Comparison of ENCODE assay signal across 9 cellular contexts in genomic region chr17:74466111-74466784, GRCh38. TPM values are rescaled to one million over a fixed set of nuclear protein-coding genes. Genes with fewer than 3 reads are reported as not detected.
DNase-seq lines count a peak whose midpoint lies in the region; ATAC-seq and TF ChIP-seq lines count a peak whose summit lies in the region.
"Had no signal": no experiment of that assay in that cellular context is flagged by ENCODE, and none has a peak within 500 bp of the region (broad histone marks: within the 10 kb centered on the region; RNA-seq: fewer than 3 reads in every experiment).

TSS of gene CD300A (plus strand) at chr17:74466634. CDS start at chr17:74466704, 70 bp downstream.

- peaks cover 14% of the 10 kb centered on the region for H3K36me3 Mint-ChIP-seq in activated CD4-positive, alpha-beta T cell treated with anti-CD3 and anti-CD28 coated beads, Interleukin-2, amount 10 ng/mL, durations not matched to agents 24 days and 14 days (ENCODE audit: low read depth)

- no peak for TF ChIP-seq CTCF in suprapubic skin (IDR thresholded peaks at IDR 0.05)

- no peak within 1 kb of the TSS for H3K27ac ChIP-seq in suprapubic skin
- H3K27ac ChIP-seq: 22Rv1 had no signal

- H3K4me3 ChIP-seq in suprapubic skin, result peak within 1 kb of the TSS; percentile 34

- H3K4me1 Mint-ChIP-seq in activated CD4-positive, alpha-beta T cell treated with anti-CD3 and anti-CD28 coated beads, Interleukin-2, amount 10 ng/mL, durations not matched to agents 24 days and 14 days, result peaks cover 48% of the 10 kb centered on the region

- no peaks in the 10 kb centered on the region for H3K36me3 ChIP-seq in suprapubic skin

- TF ChIP-seq POLR2A in suprapubic skin (IDR thresholded peaks at IDR 0.05), result no peak

- intact Hi-C loops in activated CD4-positive, alpha-beta T cell treated with anti-CD3 and anti-CD28 coated beads, Interleukin-2, amount 10 ng/mL, durations not matched to agents 24 days and 14 days (cut with micrococcal nuclease), result loop anchor here (2.0 to 5.0 kb wide), 2 partner anchors 47 to 184 kb away; no protein-coding TSS in a partner anchor
- intact Hi-C loops in left colon (cut with DNase I, micrococcal nuclease), result no loop called here

- TF ChIP-seq EP300 in suprapubic skin (IDR thresholded peaks at IDR 0.05), result no peak

- peak within 1 kb of the TSS; percentile 73 for H3K27ac Mint-ChIP-seq in activated CD4-positive, alpha-beta T cell treated with anti-CD3 and anti-CD28 coated beads, Interleukin-2, amount 10 ng/mL, durations not matched to agents 24 days and 14 days

- DNase-seq in SIG-M5 treated with dmso at 0.1 percent for 504 hours (lab: John Stamatoyannopoulos, UW; ENCODE audit: unreplicated experiment) (peak; percentile 92), SIG-M5 (lab: John Stamatoyannopoulos, UW) (no peak), left colon (peak; percentile 53 to 54), suprapubic skin (ENCODE audit: low spot score in 2 of 2) (no peak), cerebellar nuclear complex (lab: John Stamatoyannopoulos, UW) (no peak), NCI-H82 treated with DMSO at 0.1 percent for 48 hours (lab: John Stamatoyannopoulos, UW; ENCODE audit: unreplicated experiment) (no peak)
- DNase-seq in activated CD4-positive, alpha-beta T cell treated with anti-CD3 and anti-CD28 coated beads, Interleukin-2, amount 10 ng/mL, durations not matched to agents 24 days and 14 days, result peak; percentile 75

- ATAC-seq in left colon (peak; percentile 36), HG03442 (IDR thresholded peaks at IDR 0.05; ENCODE audit: unreplicated experiment) (no peak)

- 8% methylated on average over 22 of the region's 22 CpGs for WGBS in suprapubic skin

- no peaks in the 10 kb centered on the region for H3K27me3 Mint-ChIP-seq in activated CD4-positive, alpha-beta T cell treated with anti-CD3 and anti-CD28 coated beads, Interleukin-2, amount 10 ng/mL, durations not matched to agents 24 days and 14 days

- H3K4me1 ChIP-seq in suprapubic skin, result peaks cover 5% of the 10 kb centered on the region

- no peaks in the 10 kb centered on the region for H3K9me3 ChIP-seq in suprapubic skin

- H3K9me3 Mint-ChIP-seq in activated CD4-positive, alpha-beta T cell treated with anti-CD3 and anti-CD28 coated beads, Interleukin-2, amount 10 ng/mL, durations not matched to agents 24 days and 14 days, result no peaks in the 10 kb centered on the region

- H3K4me3 Mint-ChIP-seq in activated CD4-positive, alpha-beta T cell treated with anti-CD3 and anti-CD28 coated beads, Interleukin-2, amount 10 ng/mL, durations not matched to agents 24 days and 14 days, result no peak within 1 kb of the TSS

- peaks cover 32% of the 10 kb centered on the region for H3K27me3 ChIP-seq in suprapubic skin

RNA-seq across cellular contexts. Expression of gene CD300A, which starts in this region (rescaled TPM):
- 14.9 and 15.3 TPM in 2 replicates for total RNA-seq in activated CD4-positive, alpha-beta T cell treated with anti-CD3 and anti-CD28 coated beads, Interleukin-2, amount 10 ng/mL, durations not matched to agents 24 days and 14 days
- 1 to 10 TPM; 1.8 to 7.9 TPM for total RNA-seq in left colon
- total RNA-seq in suprapubic skin, result 1 to 10 TPM; 1.4 to 6.3 (median 2.9) TPM

Comparison
In these comparisons a context has a peak if more than half of its experiments do, and no peak if none do; other contexts are left out.
1. DNase-seq: peak in SIG-M5 treated with dmso at 0.1 percent for 504 hours (single experiment), activated CD4-positive, alpha-beta T cell treated with anti-CD3 and anti-CD28 coated beads, Interleukin-2, amount 10 ng/mL, durations not matched to agents 24 days and 14 days (single experiment) and left colon (2 of 2); none in SIG-M5 (single experiment), suprapubic skin (0 of 2), cerebellar nuclear complex (0 of 2) and NCI-H82 treated with DMSO at 0.1 percent for 48 hours (single experiment).